In genomic region chr6:77036400-77036799, GRCh38 we compare ENCODE assay signal across 25 cellular contexts.
"Had no signal": no experiment of that assay in that cellular context is flagged by ENCODE, and none has a peak within 500 bp of the region (broad histone marks: within the 10 kb centered on the region; RNA-seq: fewer than 3 reads in every experiment).

No MANE protein-coding gene starts in this region.

- H3K36me3 Mint-ChIP-seq: immature natural killer cell; natural killer cell; stimulated activated effector memory CD8-positive, alpha-beta T cell treated with anti-CD3 and anti-CD28 coated beads, Interleukin-12 subunit alpha, Interleukin-12 subunit beta, amount 100 ng/mL, for 72 hours had no signal

- H3K4me1 Mint-ChIP-seq: immature natural killer cell; natural killer cell; stimulated activated effector memory CD8-positive, alpha-beta T cell treated with anti-CD3 and anti-CD28 coated beads, Interleukin-12 subunit alpha, Interleukin-12 subunit beta, amount 100 ng/mL, for 72 hours had no signal

- DNase-seq: effector CD8-positive, alpha-beta T cell; endodermal cell; foreskin melanocyte; glutamatergic neuron; hypothalamus; immature natural killer cell; left ventricle myocardium superior; lower lobe of right lung; natural killer cell; occipital lobe; ovary; posterior cingulate gyrus; psoas muscle; sigmoid colon; stimulated activated CD4-positive, alpha-beta T cell treated with anti-CD3 and anti-CD28 coated beads, Interleukin-2, amount 100 ng/mL, for 24 hours; stimulated activated CD4-positive, alpha-beta T cell treated with anti-CD3 and anti-CD28 coated beads, Interleukin-4, amount 100 ng/mL, for 24 hours; stimulated activated naive CD4-positive, alpha-beta T cell treated with Interleukin-2 at 50 U/mL for 16 hours; stomach; thyroid gland had no signal

- H3K27me3 ChIP-seq: ovary, sigmoid colon, stomach, thyroid gland, vagina had no signal

- H3K27me3 Mint-ChIP-seq: dendritic cell treated with granulocyte-macrophage colony-stimulating factor and Interleukin-4, amounts not matched to agents 40 ng/mL and 50 ng/mL, for 4 days had no signal

- H3K27ac Mint-ChIP-seq: dendritic cell treated with granulocyte-macrophage colony-stimulating factor and Interleukin-4, amounts not matched to agents 40 ng/mL and 50 ng/mL, for 4 days; endodermal cell; immature natural killer cell; natural killer cell; stimulated activated effector memory CD8-positive, alpha-beta T cell treated with anti-CD3 and anti-CD28 coated beads, Interleukin-12 subunit alpha, Interleukin-12 subunit beta, amount 100 ng/mL, for 72 hours had no signal

- H3K4me3 Mint-ChIP-seq: dendritic cell treated with granulocyte-macrophage colony-stimulating factor and Interleukin-4, amounts not matched to agents 40 ng/mL and 50 ng/mL, for 4 days; endodermal cell; immature natural killer cell; natural killer cell; stimulated activated effector memory CD8-positive, alpha-beta T cell treated with anti-CD3 and anti-CD28 coated beads, Interleukin-12 subunit alpha, Interleukin-12 subunit beta, amount 100 ng/mL, for 72 hours had no signal

- H3K27ac ChIP-seq: epithelial cell of prostate, lower lobe of right lung, ovary, psoas muscle, sigmoid colon, stomach, thyroid gland, vagina had no signal

- H3K36me3 ChIP-seq: lower lobe of right lung, ovary, sigmoid colon, stomach, thyroid gland, vagina had no signal

- H3K9me3 ChIP-seq: ovary, psoas muscle, thyroid gland, vagina had no signal

- H3K4me1 ChIP-seq: lower lobe of right lung, psoas muscle, sigmoid colon, stomach, thyroid gland, vagina had no signal

- H3K4me3 ChIP-seq: lower lobe of right lung, ovary, psoas muscle, sigmoid colon, stomach, thyroid gland, vagina had no signal

- ATAC-seq: esophagus mucosa; left ventricle myocardium superior; lower lobe of right lung; natural killer cell; psoas muscle; right cardiac atrium; stimulated activated effector memory CD8-positive, alpha-beta T cell treated with anti-CD3 and anti-CD28 coated beads, Interleukin-12 subunit alpha, Interleukin-12 subunit beta, amount 100 ng/mL, for 72 hours had no signal
